21 cellular contexts compared by ENCODE assay signal in genomic region chr11:125079151-125079877, GRCh38. TPM values are rescaled to one million over a fixed set of nuclear protein-coding genes. Genes with fewer than 3 reads are reported as not detected.
A peak's percentile ranks its signal among the peaks of the same experiment; 100 is the strongest.
DNase-seq lines count a peak whose midpoint lies in the region; ATAC-seq, FAIRE-seq and TF ChIP-seq lines count a peak whose summit lies in the region.
"Had no signal": no experiment of that assay in that cellular context is flagged by ENCODE, and none has a peak within 500 bp of the region (broad histone marks: within the 10 kb centered on the region; RNA-seq: fewer than 3 reads in every experiment).

No MANE protein-coding gene starts in this region.

- ATAC-seq in activated CD8-positive, alpha-beta T cell treated with anti-CD3 and anti-CD28 coated beads for 36 hours = no peak
- ATAC-seq: stimulated activated naive CD8-positive, alpha-beta T cell treated with anti-CD3 and anti-CD28 coated beads, Interleukin-15, amount 100 ng/mL, for 72 hours; T-helper 17 cell had no signal

- H3K27me3 Mint-ChIP-seq in activated CD8-positive, alpha-beta T cell treated with anti-CD3 and anti-CD28 coated beads for 36 hours = no peaks in the 10 kb centered on the region
- H3K27me3 Mint-ChIP-seq: activated CD4-positive, alpha-beta memory T cell treated with anti-CD3 and anti-CD28 coated beads, Interleukin-2, amount 10 ng/mL, durations not matched to agents 7 days and 5 days had no signal

- H3K4me3 Mint-ChIP-seq in activated CD8-positive, alpha-beta T cell treated with anti-CD3 and anti-CD28 coated beads for 36 hours = no peak overlapping the region
- H3K4me3 Mint-ChIP-seq: activated CD4-positive, alpha-beta memory T cell treated with anti-CD3 and anti-CD28 coated beads, Interleukin-2, amount 10 ng/mL, durations not matched to agents 7 days and 5 days; activated T-cell treated with anti-CD3 and anti-CD28 coated beads, Interleukin-2, amount 50 U/mL, for 24 hours; HFFc6; stimulated activated naive CD8-positive, alpha-beta T cell treated with anti-CD3 and anti-CD28 coated beads, Interleukin-15, amount 100 ng/mL, for 72 hours; T-helper 17 cell; type B pancreatic cell had no signal

- H3K27ac ChIP-seq in PC-9 = peak overlapping the region; percentile 80
- no peak overlapping the region for H3K27ac ChIP-seq in brain microvascular endothelial cell
- H3K27ac ChIP-seq in osteoblast (ENCODE audit: low read depth, low read length) = peak overlapping the region; percentile 17
- H3K27ac ChIP-seq in small intestine (ENCODE audit: low read depth in 1 of 2, low read length in 1 of 2) = no peak overlapping the region

- no peaks in the 10 kb centered on the region for H3K4me1 Mint-ChIP-seq in activated CD8-positive, alpha-beta T cell treated with anti-CD3 and anti-CD28 coated beads for 36 hours (ENCODE audit: low read depth)
- H3K4me1 Mint-ChIP-seq: activated CD4-positive, alpha-beta memory T cell treated with anti-CD3 and anti-CD28 coated beads, Interleukin-2, amount 10 ng/mL, durations not matched to agents 7 days and 5 days had no signal

- H3K4me2 ChIP-seq in PC-9 (peak overlapping the region; percentile 40; the same call in 1 of the 2 replicates), osteoblast (ENCODE audit: insufficient read depth, low read length) (no peak overlapping the region)

- in situ Hi-C loops in brain microvascular endothelial cell (cut with HindIII; ENCODE audit: low pct_ligation_motif_present, low sequenced_read_pairs) = no loop called here

- no peaks in the 10 kb centered on the region for H3K9me2 ChIP-seq in PC-9 (ENCODE audit: insufficient read depth)

- H3K4me1 ChIP-seq in PC-9 (replicated peaks; ENCODE audit: insufficient read depth) (peaks cover 80% of the 10 kb centered on the region), osteoblast (ENCODE audit: insufficient read depth, low read length) (peaks cover 16% of the 10 kb centered on the region), small intestine (ENCODE audit: control insufficient read depth in 2 of 2, insufficient read depth in 1 of 2, low read depth in 1 of 2, low read length in 1 of 2) (no peaks in the 10 kb centered on the region)

- H3K36me3 ChIP-seq in PC-9 (ENCODE audit: low read depth) (no peaks in the 10 kb centered on the region), brain microvascular endothelial cell (replicated peaks) (no peaks in the 10 kb centered on the region), osteoblast (ENCODE audit: insufficient read depth, low read length) (no peaks in the 10 kb centered on the region), small intestine (ENCODE audit: control insufficient read depth in 2 of 2, insufficient read depth in 2 of 2, low read length in 2 of 2) (no peaks in the 10 kb centered on the region)

- BruUV-seq in PC-9 (replicated peaks; lab: Mats Ljungman, UMichigan) = no TSS peak

- H3K36me3 Mint-ChIP-seq in activated CD8-positive, alpha-beta T cell treated with anti-CD3 and anti-CD28 coated beads for 36 hours (ENCODE audit: low read depth) = no peaks in the 10 kb centered on the region
- H3K36me3 Mint-ChIP-seq: type B pancreatic cell had no signal

- H3K79me2 ChIP-seq in PC-9 (ENCODE audit: low read depth) (no peaks in the 10 kb centered on the region), osteoblast (ENCODE audit: insufficient read depth, low read length) (no peaks in the 10 kb centered on the region)

- no peak overlapping the region for H3K27ac Mint-ChIP-seq in activated CD8-positive, alpha-beta T cell treated with anti-CD3 and anti-CD28 coated beads for 36 hours
- H3K27ac Mint-ChIP-seq: activated CD4-positive, alpha-beta memory T cell treated with anti-CD3 and anti-CD28 coated beads, Interleukin-2, amount 10 ng/mL, durations not matched to agents 7 days and 5 days; activated T-cell treated with anti-CD3 and anti-CD28 coated beads, Interleukin-2, amount 50 U/mL, for 24 hours; HFFc6; stimulated activated naive CD8-positive, alpha-beta T cell treated with anti-CD3 and anti-CD28 coated beads, Interleukin-15, amount 100 ng/mL, for 72 hours; T-helper 17 cell; type B pancreatic cell had no signal

- CTCF ChIA-PET in PC-9 (lab: Charles Lee) = interaction anchor here (0.6 to 1.6 kb wide), 2 partner anchors 9 to 405 kb away, joined by 4 to 10 read pairs; partner anchors contain the start of gene SPA17
- CTCF ChIA-PET in activated CD8-positive, alpha-beta T cell treated with anti-CD3 and anti-CD28 coated beads for 36 hours (lab: Charles Lee) = interaction anchor here (1.8 kb wide), 1 partner anchor 12 kb away, joined by 5 read pairs; no protein-coding TSS in a partner anchor

- peak; percentile 15 for DNase-seq in ELR (ENCODE audit: low read depth)
- DNase-seq in PC-9 = peak; percentile 49 to 74
- DNase-seq in brain microvascular endothelial cell = peak; percentile 13
- no peak for DNase-seq in osteoblast (ENCODE audit: insufficient read length, low spot score, missing footprints)
- no peak for DNase-seq in retina
- DNase-seq in AG08395 (ENCODE audit: low spot score) = no peak
- DNase-seq in activated CD8-positive, alpha-beta T cell treated with anti-CD3 and anti-CD28 coated beads for 36 hours = no peak
- no peak for DNase-seq in small intestine
- DNase-seq: activated CD4-positive, alpha-beta memory T cell treated with anti-CD3 and anti-CD28 coated beads, Interleukin-2, amount 10 ng/mL, durations not matched to agents 7 days and 5 days; activated naive CD4-positive, alpha-beta T cell treated with anti-CD3 and anti-CD28 coated beads, Interleukin-2, amount 50 U/mL, for 16 hours; activated T-cell treated with anti-CD3 and anti-CD28 coated beads, Interleukin-2, amount 50 U/mL, for 24 hours; HFFc6; Kasumi-1; NCI-H146; NK-92 treated with Interleukin-12 subunit alpha and Interleukin-12 subunit beta, amount 100 ng/mL, for 24 hours; SHP77; stimulated activated naive CD8-positive, alpha-beta T cell treated with anti-CD3 and anti-CD28 coated beads, Interleukin-15, amount 100 ng/mL, for 72 hours; T-helper 17 cell had no signal

- H3K27me3 ChIP-seq in PC-9 (ENCODE audit: insufficient read depth, low read depth) (no peaks in the 10 kb centered on the region), brain microvascular endothelial cell (replicated peaks) (no peaks in the 10 kb centered on the region), osteoblast (ENCODE audit: insufficient read depth, low read length) (no peaks in the 10 kb centered on the region), small intestine (ENCODE audit: control insufficient read depth in 2 of 2, insufficient read depth in 2 of 2, low read length in 2 of 2) (no peaks in the 10 kb centered on the region)

- intact Hi-C loops in PC-9 (cut with micrococcal nuclease; ENCODE audit: unreplicated experiment) = loop anchor here (2.0 to 5.0 kb wide), 2 partner anchors 31 to 117 kb away; partner anchors contain the start of gene TMEM218
- intact Hi-C loops in activated CD8-positive, alpha-beta T cell treated with anti-CD3 and anti-CD28 coated beads for 36 hours (cut with micrococcal nuclease) = no loop called here

- FAIRE-seq in small intestine (lab: Jason Lieb, UNC) = no peak
- FAIRE-seq: frontal cortex had no signal

- no peaks in the 10 kb centered on the region for H3K9me3 Mint-ChIP-seq in activated CD8-positive, alpha-beta T cell treated with anti-CD3 and anti-CD28 coated beads for 36 hours
- H3K9me3 Mint-ChIP-seq: activated CD4-positive, alpha-beta memory T cell treated with anti-CD3 and anti-CD28 coated beads, Interleukin-2, amount 10 ng/mL, durations not matched to agents 7 days and 5 days; activated T-cell treated with anti-CD3 and anti-CD28 coated beads, Interleukin-2, amount 50 U/mL, for 24 hours; HFFc6; stimulated activated naive CD8-positive, alpha-beta T cell treated with anti-CD3 and anti-CD28 coated beads, Interleukin-15, amount 100 ng/mL, for 72 hours; type B pancreatic cell had no signal

- TF ChIP-seq CTCF in PC-9 (conservative IDR thresholded peaks at IDR 0.05) (no peak), brain microvascular endothelial cell (IDR thresholded peaks at IDR 0.05; ENCODE audit: low read depth, low read length, missing control alignments) (no peak), osteoblast (IDR thresholded peaks at IDR 0.05; ENCODE audit: extremely low read depth, low read depth, low read length) (no peak)
- no peak for TF ChIP-seq CTCF in activated CD8-positive, alpha-beta T cell treated with anti-CD3 and anti-CD28 coated beads for 36 hours (IDR thresholded peaks at IDR 0.05)

- POLR2A ChIA-PET in PC-9 (lab: Charles Lee; ENCODE audit: unreplicated experiment) = interaction anchor here (0.6 to 1.2 kb wide), 4 partner anchors 9 to 813 kb away, joined by 3 to 4 read pairs (median 3); partner anchors contain the start of gene TMEM218
- POLR2A ChIA-PET in activated CD8-positive, alpha-beta T cell treated with anti-CD3 and anti-CD28 coated beads for 36 hours (lab: Charles Lee) = no interaction called here

- H3K4me3 ChIP-seq in PC-9 = no peak overlapping the region
- H3K4me3 ChIP-seq in brain microvascular endothelial cell (ENCODE audit: low read depth, low read length) = no peak overlapping the region
- no peak overlapping the region for H3K4me3 ChIP-seq in osteoblast (ENCODE audit: insufficient read depth, low read length)
- H3K4me3 ChIP-seq in small intestine (ENCODE audit: low read depth in 1 of 2, low read length in 2 of 2) = no peak overlapping the region

- no peaks in the 10 kb centered on the region for H3K9me3 ChIP-seq in PC-9 (ENCODE audit: insufficient read depth, low read depth)
- no peaks in the 10 kb centered on the region for H3K9me3 ChIP-seq in osteoblast (ENCODE audit: low read depth, low read length)
- no peaks in the 10 kb centered on the region for H3K9me3 ChIP-seq in small intestine (ENCODE audit: control insufficient read depth, low read depth)

- H2AFZ ChIP-seq in PC-9 = no peak overlapping the region
- peak overlapping the region; percentile 47 for H2AFZ ChIP-seq in osteoblast (ENCODE audit: low read length)

- H3F3A ChIP-seq in PC-9 (ENCODE audit: insufficient read depth, low read depth) = peaks cover 28% of the 10 kb centered on the region; the same call in 1 of the 2 replicates

- WGBS in small intestine, 3 donors = 83 to 85% (median 84%) methylated on average over 18 of the region's 18 CpGs

- H4K20me1 ChIP-seq in PC-9 (ENCODE audit: insufficient read depth) = no peaks in the 10 kb centered on the region
- H4K20me1 ChIP-seq in osteoblast (ENCODE audit: insufficient read depth, low read length) = no peaks in the 10 kb centered on the region

RNA-seq across cellular contexts. Expression of gene SLC37A2, which starts 16.2 kb away (rescaled TPM):
- 14.6 and 24.0 TPM in 2 replicates for total RNA-seq in PC-9 (2021)
- total RNA-seq in osteoblast = 0.29 and 0.36 TPM in 2 replicates
- total RNA-seq in activated CD8-positive, alpha-beta T cell treated with anti-CD3 and anti-CD28 coated beads for 36 hours = under 1 TPM; 0.70 to 0.74 TPM
- 10 to 100 TPM in 1 of 3 donors, 1 to 10 TPM in 2; 1.1 to 12.2 (median 9.1) TPM for polyA plus RNA-seq in small intestine
- total RNA-seq: G401 had no signal

RNA-seq across cellular contexts. Expression of gene TMEM218, which starts 32.1 kb away (rescaled TPM):
- total RNA-seq in PC-9 (2021) = 16.4 and 20.5 TPM in 2 replicates
- total RNA-seq in osteoblast = 22.1 and 30.0 TPM in 2 replicates
- 10 to 100 TPM; 12.7 to 13.3 TPM for total RNA-seq in activated CD8-positive, alpha-beta T cell treated with anti-CD3 and anti-CD28 coated beads for 36 hours
- polyA plus RNA-seq in small intestine = 10 to 100 TPM in 2 of 3 donors, 1 to 10 TPM in 1; 9.6 to 28.6 (median 10.5) TPM

Comparison
In these comparisons a context has a peak if more than half of its experiments do, and no peak if none do; other contexts are left out.
1. DNase-seq: peak in ELR (single experiment), PC-9 (2 of 2) and brain microvascular endothelial cell (single experiment); none in osteoblast (single experiment), retina (single experiment), AG08395 (single experiment), activated CD8-positive, alpha-beta T cell treated with anti-CD3 and anti-CD28 coated beads for 36 hours (single experiment) and small intestine (single experiment).
2. H3K27ac ChIP-seq: peak in PC-9 (single experiment) and osteoblast (single experiment); none in brain microvascular endothelial cell (single experiment) and small intestine (0 of 2).